13 cellular contexts compared by ENCODE assay signal in genomic region chr9:93210324-93210973, GRCh38. TPM values are rescaled to one million over a fixed set of nuclear protein-coding genes. Genes with fewer than 3 reads are reported as not detected.
"Had no signal": no experiment of that assay in that cellular context is flagged by ENCODE, and none has a peak within 500 bp of the region (broad histone marks: within the 10 kb centered on the region; RNA-seq: fewer than 3 reads in every experiment).

No MANE protein-coding gene starts in this region.

- H3K27ac ChIP-seq: ascending aorta, epithelial cell of prostate, testis, uterus had no signal

- H3K4me3 ChIP-seq: ascending aorta, testis, uterus had no signal

- ATAC-seq: effector memory CD8-positive, alpha-beta T cell; stimulated activated naive CD8-positive, alpha-beta T cell treated with anti-CD3 and anti-CD28 coated beads, Interleukin-15, amount 100 ng/mL, for 72 hours had no signal

- H3K36me3 ChIP-seq: ascending aorta, uterus had no signal

- DNase-seq: activated CD4-positive, alpha-beta memory T cell treated with anti-CD3 and anti-CD28 coated beads for 36 hours; activated CD4-positive, alpha-beta T cell treated with anti-CD3 and anti-CD28 coated beads for 1 hour; activated CD8-positive, alpha-beta memory T cell treated with anti-CD3 and anti-CD28 coated beads, Interleukin-2, amount 50 U/mL, for 4 hours; caudate nucleus; effector memory CD8-positive, alpha-beta T cell; stimulated activated CD4-positive, alpha-beta T cell treated with anti-CD3 and anti-CD28 coated beads, Interleukin-15, amount 100 ng/mL, for 24 hours; stimulated activated CD4-positive, alpha-beta T cell treated with anti-CD3 and anti-CD28 coated beads, Interleukin-4, amount 100 ng/mL, for 4 hours; stimulated activated naive CD8-positive, alpha-beta T cell treated with anti-CD3 and anti-CD28 coated beads, Interleukin-15, amount 100 ng/mL, for 72 hours; testis; uterus had no signal

- H3K27me3 ChIP-seq: ascending aorta, testis, uterus had no signal

- H3K9me3 ChIP-seq: ascending aorta, testis, uterus had no signal

RNA-seq across cellular contexts. Expression of gene WNK2, which starts 26.5 kb away (rescaled TPM):
- total RNA-seq: ascending aorta, pulmonary artery endothelial cell had no signal
